ENCODE assay signal across 1 cellular context in the genomic region with DNA sequence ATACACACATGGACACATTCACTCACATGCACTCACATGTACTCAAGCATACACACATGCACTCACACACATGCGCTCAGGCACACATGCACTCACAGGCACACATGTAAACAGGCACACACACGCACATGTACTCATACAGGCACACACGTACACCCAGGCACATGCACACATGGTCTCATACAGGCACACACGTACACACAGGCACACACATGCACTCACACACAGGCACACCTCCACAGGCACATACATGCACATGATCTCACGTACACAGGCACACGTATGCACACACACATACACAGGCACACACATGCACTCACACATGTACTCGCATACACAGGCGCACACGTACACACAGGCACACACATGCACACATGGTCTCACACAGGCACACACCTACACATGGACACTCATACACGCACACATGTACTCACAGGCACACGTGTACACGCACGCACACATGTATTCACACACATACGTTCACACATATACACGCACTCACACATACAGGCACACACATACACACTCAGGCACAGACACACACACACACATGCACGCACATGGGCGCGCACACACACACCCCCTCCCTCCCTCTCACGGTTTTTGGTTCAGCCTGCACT.
TF ChIP-seq lines count a peak whose summit lies in the region.

No MANE protein-coding gene starts in this region.

TF ChIP-seq in H1, 55 proteins besides CTCF, POLR2A, EP300 and RAD21:
- TF ChIP-seq ZNF274 (IDR thresholded peaks at IDR 0.05; ENCODE audit: borderline replicate concordance, extremely low read depth, low read length) (no peak), YY1 (IDR thresholded peaks at IDR 0.05; ENCODE audit: low read depth, low read length) (no peak), RFX5 (IDR thresholded peaks at IDR 0.05; ENCODE audit: borderline replicate concordance, low read depth, low read length) (no peak)
